ENCODE assay signal across 16 cellular contexts in the genomic region with DNA sequence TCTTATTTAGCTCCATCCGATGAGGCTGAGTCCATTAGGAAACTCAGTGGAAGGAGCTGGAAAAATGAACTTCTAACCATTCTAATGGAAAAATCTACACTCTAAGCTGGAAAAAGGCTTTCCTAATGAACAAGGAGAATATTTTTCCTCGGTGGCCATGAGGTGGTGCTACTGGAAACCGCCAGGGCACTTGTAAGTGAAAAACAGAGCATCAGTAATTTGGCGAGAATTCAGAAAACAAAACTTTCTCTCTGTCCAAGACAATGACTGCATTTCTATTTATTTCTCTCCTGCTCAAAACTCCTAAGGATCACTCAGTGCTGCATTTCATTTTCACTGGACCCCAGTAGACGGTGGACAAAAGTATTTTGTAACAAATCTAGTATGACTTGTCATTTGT.
"Had no signal": no experiment of that assay in that cellular context is flagged by ENCODE, and none has a peak within 500 bp of the region (broad histone marks: within the 10 kb centered on the region; RNA-seq: fewer than 3 reads in every experiment).

No MANE protein-coding gene starts in this region.

- H3K4me3 ChIP-seq: lower lobe of right lung, thyroid gland, upper lobe of right lung had no signal

- H3K27ac ChIP-seq: lower lobe of right lung, thyroid gland, upper lobe of right lung had no signal

- H3K36me3 ChIP-seq: lower lobe of right lung, thyroid gland, upper lobe of right lung had no signal

- H3K4me1 ChIP-seq: lower lobe of right lung, thyroid gland, upper lobe of right lung had no signal

- FAIRE-seq: endometrium had no signal

- H3K27me3 ChIP-seq: thyroid gland, upper lobe of right lung had no signal

- H3K9me3 ChIP-seq: lower lobe of right lung, thyroid gland, upper lobe of right lung had no signal

- DNase-seq: activated CD4-positive, alpha-beta T cell treated with anti-CD3 and anti-CD28 coated beads for 48 hours; activated CD4-positive, CD25-positive, alpha-beta regulatory T cell; activated naive CD4-positive, alpha-beta T cell treated with Interleukin-2 at 50 U/mL for 16 hours; activated naive CD8-positive, alpha-beta T cell treated with anti-CD3 and anti-CD28 coated beads for 36 hours; activated T-cell treated with anti-CD3 and anti-CD28 coated beads, Interleukin-2, amount 50 U/mL, for 48 hours; cortex of kidney; effector CD4-positive, alpha-beta T cell; lower lobe of right lung; naive thymus-derived CD8-positive, alpha-beta T cell; retina; stimulated activated CD4-positive, alpha-beta T cell treated with anti-CD3 and anti-CD28 coated beads, Interleukin-4, amount 100 ng/mL, for 24 hours; substantia nigra; T-helper 9 cell; thyroid gland; upper lobe of right lung had no signal
